12 cellular contexts compared by ENCODE assay signal in the genomic region with DNA sequence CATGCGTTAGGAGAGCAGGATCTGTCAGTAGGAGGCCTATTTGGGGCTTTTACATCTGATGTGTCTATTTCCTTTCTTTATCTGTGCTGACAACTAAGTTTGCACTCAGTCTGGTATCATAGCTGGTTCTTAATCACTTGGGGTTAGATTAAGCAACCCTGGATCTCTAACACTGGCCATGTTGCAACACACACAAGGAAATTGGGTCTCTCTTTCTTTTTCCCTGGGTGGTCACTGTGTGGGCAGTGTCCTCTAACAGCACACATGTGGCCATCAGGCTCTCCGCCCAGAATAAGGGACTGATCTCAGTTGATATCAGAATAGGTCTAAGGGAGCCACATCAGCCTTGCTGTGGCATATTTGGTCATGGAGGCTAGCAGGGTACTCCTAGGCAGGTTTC. TPM values are rescaled to one million over a fixed set of nuclear protein-coding genes. Genes with fewer than 3 reads are reported as not detected.
DNase-seq lines count a peak whose midpoint lies in the region; ATAC-seq, FAIRE-seq and TF ChIP-seq lines count a peak whose summit lies in the region.
"Had no signal": no experiment of that assay in that cellular context is flagged by ENCODE, and none has a peak within 500 bp of the region (broad histone marks: within the 10 kb centered on the region; RNA-seq: fewer than 3 reads in every experiment).

No MANE protein-coding gene starts in this region.

- H3K4me3 ChIP-seq in brain microvascular endothelial cell (ENCODE audit: low read depth, low read length) (no peak overlapping the region), HepG2 (replicated peaks in 1 of 3; ENCODE audit: insufficient read depth in 1 of 3, low read depth in 2 of 3, low read length in 3 of 3) (no peak overlapping the region), tibial nerve (no peak overlapping the region)

- 14% methylated on average over 1 of the region's 2 CpGs for WGBS in HepG2 (ENCODE audit: low lambda C conversion rate)
- 39 to 73% methylated on average over 1 to 2 of the region's 2 CpGs for WGBS in tibial nerve, 2 donors

- H3K27me3 ChIP-seq in brain microvascular endothelial cell (replicated peaks) (no peaks in the 10 kb centered on the region), HepG2 (ENCODE audit: control insufficient read depth in 1 of 2, insufficient read depth in 2 of 2, low read length in 2 of 2) (no peaks in the 10 kb centered on the region), tibial nerve (no peaks in the 10 kb centered on the region)

- TF ChIP-seq POLR2A in HepG2 (IDR thresholded peaks at IDR 0.05; ENCODE audit: insufficient read depth in 1 of 2, low read depth in 2 of 2, low read length in 2 of 2) (no peak), tibial nerve (IDR thresholded peaks at IDR 0.05) (no peak)

- CTCF ChIA-PET in HepG2 (lab: Yijun Ruan, JAX; ENCODE audit: low intra/inter-chr PET ratio, low total read pairs): no interaction called here

- FAIRE-seq in HepG2 (lab: Jason Lieb, UNC): no peak
- FAIRE-seq: H1 had no signal

- intact Hi-C loops in HepG2 (cut with micrococcal nuclease; ENCODE audit: unreplicated experiment): no loop called here

- TF ChIP-seq EP300 in HepG2 (IDR thresholded peaks at IDR 0.05; ENCODE audit: low read depth in 2 of 2, low read length in 2 of 2) (no peak), HepG2 (CRISPR knock-in tag; IDR thresholded peaks at IDR 0.05; ENCODE audit: borderline replicate concordance) (no peak), tibial nerve (IDR thresholded peaks at IDR 0.05) (peak in 1 of 2 donors; percentile 71)

- no TSS peak for BruUV-seq in HepG2 (replicated peaks; lab: Mats Ljungman, UMichigan)

- no peak for TF ChIP-seq CTCF in brain microvascular endothelial cell (IDR thresholded peaks at IDR 0.05; ENCODE audit: low read depth, low read length, missing control alignments)
- TF ChIP-seq CTCF in HepG2 (CRISPR knock-in tag; IDR thresholded peaks at IDR 0.05): no peak
- no peak for TF ChIP-seq CTCF in tibial nerve (IDR thresholded peaks at IDR 0.05)

- H3K4me2 ChIP-seq in HepG2 (ENCODE audit: low read depth, low read length): no peak overlapping the region

- H4K20me1 ChIP-seq in HepG2 (ENCODE audit: insufficient read depth, low read length): no peaks in the 10 kb centered on the region

- in situ Hi-C loops in brain microvascular endothelial cell (cut with HindIII; ENCODE audit: low pct_ligation_motif_present, low sequenced_read_pairs) (no loop called here), HepG2 (cut with HindIII; ENCODE audit: extremely low pct_ligation_motif_present, low pct_unique_long_range_greater_than_20kb) (no loop called here)

- ATAC-seq in HepG2: no peak
- no peak for ATAC-seq in HG02884 (IDR thresholded peaks at IDR 0.05; ENCODE audit: unreplicated experiment)
- ATAC-seq: stimulated activated memory B cell treated with anti-CD40 and anti-IgM and Interleukin-4, amounts not matched to agents 10 μg/mL and 1 μg/mL and 100 μg/mL, for 72 hours had no signal

- POLR2A ChIA-PET in HepG2 (lab: Yijun Ruan, JAX): no interaction called here

- no peaks in the 10 kb centered on the region for H3K9me3 ChIP-seq in HepG2 (ENCODE audit: low read length)
- H3K9me3 ChIP-seq in tibial nerve: no peaks in the 10 kb centered on the region
- H3K9me3 ChIP-seq: Caco-2 had no signal

- no peaks in the 10 kb centered on the region for H3K79me2 ChIP-seq in HepG2 (ENCODE audit: insufficient read depth, low read length)

- DNase-seq in MV-4-11 (lab: John Stamatoyannopoulos, UW): peak; percentile 89
- DNase-seq in brain microvascular endothelial cell: peak; percentile 65
- DNase-seq in HepG2 (ENCODE audit: low spot score): no peak
- peak; percentile 44 to 51 for DNase-seq in tibial nerve (ENCODE audit: low spot score in 2 of 2)
- no peak for DNase-seq in NCI-H446 (lab: John Stamatoyannopoulos, UW)
- no peak for DNase-seq in NCI-H187 treated with DMSO at 0.1 percent for 48 hours (lab: John Stamatoyannopoulos, UW)
- DNase-seq: Caco-2, kidney glomerular epithelial cell, NCI-H1930 had no signal

- no peak overlapping the region for H2AFZ ChIP-seq in HepG2 (ENCODE audit: low read length)

- H3K27ac ChIP-seq in brain microvascular endothelial cell (peak overlapping the region; percentile 9), HepG2 (ENCODE audit: extremely low read length, insufficient read depth, low read length) (no peak overlapping the region), tibial nerve (peak overlapping the region in 2 of 4 donors; percentile 47 to 69)

- no peak for TF ChIP-seq RAD21 in HepG2 (CRISPR knock-in tag; IDR thresholded peaks at IDR 0.05)

- no peak overlapping the region for H3K9ac ChIP-seq in HepG2 (ENCODE audit: insufficient read depth, low read depth, low read length)

- H3K4me1 ChIP-seq in HepG2 (ENCODE audit: insufficient read depth, low read length) (no peaks in the 10 kb centered on the region), tibial nerve (peaks cover 0 to 71% (median 21%) of the 10 kb centered on the region in 4 donors)

- H3K36me3 ChIP-seq in brain microvascular endothelial cell (replicated peaks) (peaks cover 31% of the 10 kb centered on the region), HepG2 (replicated peaks in 1 of 2; ENCODE audit: control insufficient read depth in 1 of 2, insufficient read depth in 2 of 2, low read length in 2 of 2) (no peaks in the 10 kb centered on the region), tibial nerve (no peaks in the 10 kb centered on the region)

TF ChIP-seq in HepG2, 621 proteins besides CTCF, POLR2A, EP300 and RAD21:
- TF ChIP-seq ZNF333 (CRISPR knock-in tag; IDR thresholded peaks at IDR 0.05; ENCODE audit: borderline replicate concordance) (no peak), CEBPB (IDR thresholded peaks at IDR 0.05; ENCODE audit: borderline replicate concordance, low read depth, low read length) (peak; percentile 49; the same call in 1 of the 2 replicates), ZFP36L1 (CRISPR knock-in tag; IDR thresholded peaks at IDR 0.05) (no peak)
TF ChIP-seq in HepG2: peak in this region for 1.

RNA-seq across cellular contexts. Expression of a gene that starts 38.8 kb away (rescaled TPM):
- total RNA-seq in HepG2 (2016; rRNA removed; fragmentation: Illumina TruSeq; extraction: Trizol): 0.32 and 1.1 TPM in 2 replicates
- total RNA-seq in HepG2 (2016; cell fraction: cytosol; rRNA removed; fragmentation: Illumina TruSeq; extraction: Trizol; ENCODE audit: low read depth): 0.30 TPM in 1 of 2 replicates, not detected in the other
- 0.46 and 0.52 TPM in 2 replicates for total RNA-seq in HepG2 (2016; cell fraction: insoluble cytoplasmic fraction; rRNA removed; fragmentation: Illumina TruSeq; extraction: Trizol)
- total RNA-seq in HepG2 (2016; cell fraction: membrane; rRNA removed; fragmentation: Illumina TruSeq; extraction: Trizol): not detected in 2 replicates
- 0.93 and 0.94 TPM in 2 replicates for total RNA-seq in HepG2 (2016; cell fraction: nucleus; rRNA removed; fragmentation: Illumina TruSeq; extraction: Trizol)
- 1.3 and 1.6 TPM in 2 replicates for polyA plus RNA-seq in HepG2 (2011; rRNA removed)
- polyA plus RNA-seq in HepG2 (2011; cell fraction: cytosol; rRNA removed): 0.96 and 1.2 TPM in 2 replicates
- 0.83 and 1.3 TPM in 2 replicates for polyA plus RNA-seq in HepG2 (2011; cell fraction: nucleus; rRNA removed)
- polyA plus RNA-seq in HepG2 (2012): 0.36 and 0.42 TPM in 2 replicates
- 0.14 and 0.24 TPM in 2 replicates for polyA plus RNA-seq in HepG2 (2016; cell fraction: cytosol; fragmentation: Illumina TruSeq; extraction: Trizol; ENCODE audit: low read depth)
- 0.52 and 0.59 TPM in 2 replicates for polyA plus RNA-seq in HepG2 (2016; cell fraction: insoluble cytoplasmic fraction; fragmentation: Illumina TruSeq; extraction: Trizol; ENCODE audit: low read depth)
- 0.27 and 0.38 TPM in 2 replicates for polyA plus RNA-seq in HepG2 (2016; cell fraction: membrane; fragmentation: Illumina TruSeq; extraction: Trizol; ENCODE audit: low read depth)
- 1.6 and 1.9 TPM in 2 replicates for polyA plus RNA-seq in HepG2 (2016; cell fraction: nucleus; fragmentation: Illumina TruSeq; extraction: Trizol; ENCODE audit: insufficient read depth, low read depth)
- 0.62 and 1.8 TPM in 2 replicates for polyA minus RNA-seq in HepG2 (2011; rRNA and poly(A)+ RNA removed; ENCODE audit: low replicate concordance)
- polyA minus RNA-seq in HepG2 (2011; cell fraction: cytosol; rRNA and poly(A)+ RNA removed): 0.53 and 1.3 TPM in 2 replicates
- not detected in 2 replicates for polyA minus RNA-seq in HepG2 (2011; cell fraction: nucleus; rRNA and poly(A)+ RNA removed)
- total RNA-seq in tibial nerve: 1,000 to 10,000 TPM; 1,415 to 3,184 (median 2,179) TPM

Comparison
In these comparisons a context has a peak if more than half of its experiments do, and no peak if none do; other contexts are left out.
1. DNase-seq: peak in MV-4-11 (single experiment), brain microvascular endothelial cell (single experiment) and tibial nerve (2 of 2); none in HepG2 (single experiment), NCI-H446 (0 of 2) and NCI-H187 treated with DMSO at 0.1 percent for 48 hours (single experiment).
2. RNA of a gene that starts 38.8 kb away (total RNA-seq): 1,415 to 3,184 TPM in tibial nerve; 0.30 to 1.1 TPM in HepG2; every median in the first group is over 100 times any median in the second.